In the genomic region with DNA sequence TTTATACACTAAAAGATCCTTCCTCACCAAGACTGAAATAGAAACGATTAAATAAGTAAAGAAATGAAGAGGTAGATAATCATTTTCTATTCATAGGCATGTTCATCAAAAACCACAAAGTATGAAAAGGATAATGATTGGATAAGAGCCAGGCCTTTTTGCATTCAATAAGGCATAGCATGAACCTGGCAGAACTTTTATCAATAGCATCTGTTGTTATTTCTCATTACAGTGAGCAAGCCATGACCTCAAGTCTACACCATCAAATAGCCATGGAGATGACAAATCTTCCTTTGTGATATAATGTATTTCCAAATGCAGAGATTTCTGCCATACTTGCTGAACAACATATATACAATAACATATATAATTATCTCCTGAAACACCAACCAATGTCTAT, we compare ENCODE assay signal across 30 cellular contexts.
"Had no signal": no experiment of that assay in that cellular context is flagged by ENCODE, and none has a peak within 500 bp of the region (broad histone marks: within the 10 kb centered on the region; RNA-seq: fewer than 3 reads in every experiment).

No MANE protein-coding gene starts in this region.

- H3K36me3 ChIP-seq: MG63, SJSA1 had no signal

- H3K27ac ChIP-seq: RWPE1, SJSA1, VCaP had no signal

- DNase-seq: activated CD4-positive, alpha-beta memory T cell treated with anti-CD3 and anti-CD28 coated beads for 36 hours; activated CD4-positive, alpha-beta T cell treated with anti-CD3 and anti-CD28 coated beads, Interleukin-2, amount 10 ng/mL, durations not matched to agents 7 days and 5 days; activated CD4-positive, CD25-positive, alpha-beta regulatory T cell; activated CD8-positive, alpha-beta memory T cell treated with anti-CD3 and anti-CD28 coated beads for 24 hours; activated gamma-delta T cell treated with Interleukin-2 at 50 U/mL for 16 hours; activated naive CD4-positive, alpha-beta T cell treated with anti-CD3 and anti-CD28 coated beads, Interleukin-2, amount 10 ng/mL, durations not matched to agents 7 days and 5 days; activated naive CD8-positive, alpha-beta T cell treated with anti-CD3 and anti-CD28 coated beads for 36 hours; activated T-cell treated with anti-CD3 and anti-CD28 coated beads, Interleukin-2, amount 50 U/mL, for 48 hours; anterior cingulate cortex; caudate nucleus; MG63; MV-4-11; NCI-H1092 treated with DMSO at 0.1 percent for 48 hours; NCI-H1417 treated with DMSO at 0.1 percent for 48 hours; NCI-H1694; NCI-H2029; NCI-H345; NCI-H510A treated with DMSO at 0.1 percent for 48 hours; NCI-H69; NK-92 treated with Interleukin-12 subunit alpha and Interleukin-12 subunit beta, amount 100 ng/mL, for 24 hours; OCI-M1; Right ventricle myocardium superior; T-cell; T-helper 2 cell; T1000 had no signal

- H3K9me3 Mint-ChIP-seq: activated CD4-positive, alpha-beta T cell treated with anti-CD3 and anti-CD28 coated beads, Interleukin-2, amount 10 ng/mL, durations not matched to agents 7 days and 5 days; activated naive CD4-positive, alpha-beta T cell treated with anti-CD3 and anti-CD28 coated beads, Interleukin-2, amount 10 ng/mL, durations not matched to agents 7 days and 5 days; activated naive CD8-positive, alpha-beta T cell treated with anti-CD3 and anti-CD28 coated beads for 36 hours had no signal

- H3K27me3 Mint-ChIP-seq: activated CD4-positive, alpha-beta memory T cell treated with anti-CD3 and anti-CD28 coated beads for 36 hours; activated CD4-positive, alpha-beta T cell treated with anti-CD3 and anti-CD28 coated beads, Interleukin-2, amount 10 ng/mL, durations not matched to agents 7 days and 5 days; activated naive CD4-positive, alpha-beta T cell treated with anti-CD3 and anti-CD28 coated beads, Interleukin-2, amount 10 ng/mL, durations not matched to agents 7 days and 5 days; activated naive CD8-positive, alpha-beta T cell treated with anti-CD3 and anti-CD28 coated beads for 36 hours; activated T-helper 17 cell treated with anti-CD3 and anti-CD28 coated beads, Interleukin-2, amount 50 U/mL, for 72 hours; T-cell had no signal

- H3K4me3 ChIP-seq: MG63, SJSA1 had no signal

- H3K9me3 ChIP-seq: MG63, SJSA1 had no signal

- ATAC-seq: activated T-helper 17 cell treated with anti-CD3 and anti-CD28 coated beads, Interleukin-2, amount 50 U/mL, for 72 hours; Panc1; T-cell had no signal

- H3K4me3 Mint-ChIP-seq: activated CD4-positive, alpha-beta memory T cell treated with anti-CD3 and anti-CD28 coated beads for 36 hours; activated CD4-positive, alpha-beta T cell treated with anti-CD3 and anti-CD28 coated beads, Interleukin-2, amount 10 ng/mL, durations not matched to agents 7 days and 5 days; activated naive CD4-positive, alpha-beta T cell treated with anti-CD3 and anti-CD28 coated beads, Interleukin-2, amount 10 ng/mL, durations not matched to agents 7 days and 5 days; activated naive CD8-positive, alpha-beta T cell treated with anti-CD3 and anti-CD28 coated beads for 36 hours; activated T-helper 17 cell treated with anti-CD3 and anti-CD28 coated beads, Interleukin-2, amount 50 U/mL, for 72 hours; T-cell had no signal

- H3K36me3 Mint-ChIP-seq: activated CD4-positive, alpha-beta memory T cell treated with anti-CD3 and anti-CD28 coated beads for 36 hours; activated naive CD4-positive, alpha-beta T cell treated with anti-CD3 and anti-CD28 coated beads, Interleukin-2, amount 10 ng/mL, durations not matched to agents 7 days and 5 days; activated naive CD8-positive, alpha-beta T cell treated with anti-CD3 and anti-CD28 coated beads for 36 hours; T-cell had no signal

- H3K27ac Mint-ChIP-seq: activated CD4-positive, alpha-beta memory T cell treated with anti-CD3 and anti-CD28 coated beads for 36 hours; activated CD4-positive, alpha-beta T cell treated with anti-CD3 and anti-CD28 coated beads, Interleukin-2, amount 10 ng/mL, durations not matched to agents 7 days and 5 days; activated naive CD4-positive, alpha-beta T cell treated with anti-CD3 and anti-CD28 coated beads, Interleukin-2, amount 10 ng/mL, durations not matched to agents 7 days and 5 days; activated naive CD8-positive, alpha-beta T cell treated with anti-CD3 and anti-CD28 coated beads for 36 hours; activated T-helper 17 cell treated with anti-CD3 and anti-CD28 coated beads, Interleukin-2, amount 50 U/mL, for 72 hours; T-cell had no signal

- H3K27me3 ChIP-seq: MG63, SJSA1 had no signal

- H3K4me1 Mint-ChIP-seq: activated CD4-positive, alpha-beta T cell treated with anti-CD3 and anti-CD28 coated beads, Interleukin-2, amount 10 ng/mL, durations not matched to agents 7 days and 5 days; activated naive CD4-positive, alpha-beta T cell treated with anti-CD3 and anti-CD28 coated beads, Interleukin-2, amount 10 ng/mL, durations not matched to agents 7 days and 5 days; activated naive CD8-positive, alpha-beta T cell treated with anti-CD3 and anti-CD28 coated beads for 36 hours; activated T-helper 17 cell treated with anti-CD3 and anti-CD28 coated beads, Interleukin-2, amount 50 U/mL, for 72 hours; T-cell had no signal
